Comparison of ENCODE assay signal across 31 cellular contexts in the genomic region with DNA sequence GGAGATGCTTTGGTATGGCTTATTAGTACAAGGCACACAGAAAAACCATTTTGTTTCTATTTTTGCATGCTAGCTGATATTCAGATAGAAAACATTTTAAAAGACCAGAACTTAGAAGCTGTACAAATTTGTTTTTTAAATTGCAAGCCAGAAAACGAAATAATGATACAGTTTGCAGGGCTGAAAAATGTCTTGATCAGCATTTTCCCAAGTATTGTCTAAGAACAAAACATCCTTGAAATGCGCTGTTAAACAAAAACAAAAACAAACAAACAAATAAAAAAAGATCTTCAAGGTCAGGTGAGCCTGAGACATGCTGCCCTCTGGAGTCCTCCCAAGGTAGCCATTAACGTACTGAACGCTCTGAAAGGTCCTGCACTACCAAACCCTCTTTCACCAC.
"Had no signal": no experiment of that assay in that cellular context is flagged by ENCODE, and none has a peak within 500 bp of the region (broad histone marks: within the 10 kb centered on the region; RNA-seq: fewer than 3 reads in every experiment).

No MANE protein-coding gene starts in this region.

- H3K36me3 Mint-ChIP-seq: activated naive CD8-positive, alpha-beta T cell had no signal

- H3K27me3 Mint-ChIP-seq: activated CD4-positive, alpha-beta T cell treated with anti-CD3 and anti-CD28 coated beads for 36 hours; activated CD8-positive, alpha-beta T cell treated with anti-CD3 and anti-CD28 coated beads for 36 hours; activated naive CD8-positive, alpha-beta T cell; activated T-helper 17 cell treated with anti-CD3 and anti-CD28 coated beads, Interleukin-2, amount 50 U/mL, for 72 hours; central memory CD8-positive, alpha-beta T cell; dendritic cell treated with granulocyte-macrophage colony-stimulating factor and Interleukin-4, amounts not matched to agents 40 ng/mL and 50 ng/mL, for 4 days had no signal

- H3K27me3 ChIP-seq: brain microvascular endothelial cell, dorsolateral prefrontal cortex, esophagus muscularis mucosa, foreskin keratinocyte, gastrocnemius medialis, heart left ventricle had no signal

- DNase-seq: activated CD4-positive, alpha-beta T cell treated with anti-CD3 and anti-CD28 coated beads for 36 hours; activated CD4-positive, alpha-beta T cell treated with anti-CD3 and anti-CD28 coated beads, Interleukin-2, amount 50 U/mL, for 1 hour; activated CD4-positive, alpha-beta T cell treated with anti-CD3 and anti-CD28 coated beads, Interleukin-2, amount 50 U/mL, for 48 hours; activated CD4-positive, CD25-positive, alpha-beta regulatory T cell; activated CD4-positive, CD25-positive, alpha-beta regulatory T cell treated with anti-CD3 and anti-CD28 coated beads, Interleukin-2, amount 50 U/mL, for 72 hours; activated CD8-positive, alpha-beta memory T cell treated with anti-CD3 and anti-CD28 coated beads for 24 hours; activated CD8-positive, alpha-beta T cell treated with anti-CD3 and anti-CD28 coated beads for 36 hours; activated effector memory CD4-positive, alpha-beta T cell treated with Interleukin-2 at 50 U/mL for 16 hours; activated gamma-delta T cell treated with Interleukin-2 at 50 U/mL for 16 hours; activated naive CD4-positive, alpha-beta T cell treated with anti-CD3 and anti-CD28 coated beads, Interleukin-2, amount 50 U/mL, for 16 hours; activated naive CD4-positive, alpha-beta T cell treated with Interleukin-2 at 50 U/mL for 16 hours; activated T-cell treated with anti-CD3 and anti-CD28 coated beads, Interleukin-2, amount 50 U/mL, for 4 hours; amniotic stem cell; anterior cingulate cortex; brain microvascular endothelial cell; dorsolateral prefrontal cortex; effector memory CD4-positive, alpha-beta T cell; erythroblast; foreskin keratinocyte; gastrocnemius medialis; glutamatergic neuron; heart left ventricle; T-helper 2 cell had no signal

- H3K4me3 ChIP-seq: coronary artery, dorsolateral prefrontal cortex, esophagus muscularis mucosa, gastrocnemius medialis, heart left ventricle had no signal

- H3K4me1 ChIP-seq: esophagus muscularis mucosa, foreskin keratinocyte, gastrocnemius medialis, heart left ventricle had no signal

- H3K9me3 ChIP-seq: esophagus muscularis mucosa, gastrocnemius medialis, heart left ventricle had no signal

- H3K4me1 Mint-ChIP-seq: activated CD4-positive, alpha-beta T cell treated with anti-CD3 and anti-CD28 coated beads for 36 hours; activated T-helper 17 cell treated with anti-CD3 and anti-CD28 coated beads, Interleukin-2, amount 50 U/mL, for 72 hours; central memory CD8-positive, alpha-beta T cell had no signal

- ATAC-seq: activated CD4-positive, alpha-beta T cell treated with anti-CD3 and anti-CD28 coated beads for 36 hours; activated CD8-positive, alpha-beta T cell treated with anti-CD3 and anti-CD28 coated beads for 36 hours; activated T-cell treated with anti-CD3 and anti-CD28 coated beads, Interleukin-2, amount 50 U/mL, for 4 hours; activated T-helper 17 cell treated with anti-CD3 and anti-CD28 coated beads, Interleukin-2, amount 50 U/mL, for 72 hours; foreskin keratinocyte; gastrocnemius medialis; heart left ventricle had no signal

- H3K4me3 Mint-ChIP-seq: activated CD4-positive, alpha-beta T cell treated with anti-CD3 and anti-CD28 coated beads for 36 hours; activated CD8-positive, alpha-beta T cell treated with anti-CD3 and anti-CD28 coated beads for 36 hours; activated naive CD8-positive, alpha-beta T cell; activated T-cell treated with anti-CD3 and anti-CD28 coated beads, Interleukin-2, amount 50 U/mL, for 4 hours; activated T-helper 17 cell treated with anti-CD3 and anti-CD28 coated beads, Interleukin-2, amount 50 U/mL, for 72 hours; central memory CD8-positive, alpha-beta T cell; dendritic cell treated with granulocyte-macrophage colony-stimulating factor and Interleukin-4, amounts not matched to agents 40 ng/mL and 50 ng/mL, for 4 days had no signal

- H3K27ac ChIP-seq: brain microvascular endothelial cell, coronary artery, dorsolateral prefrontal cortex, esophagus muscularis mucosa, foreskin keratinocyte, gastrocnemius medialis, heart left ventricle had no signal

- H3K27ac Mint-ChIP-seq: activated CD4-positive, alpha-beta T cell treated with anti-CD3 and anti-CD28 coated beads for 36 hours; activated CD8-positive, alpha-beta T cell treated with anti-CD3 and anti-CD28 coated beads for 36 hours; activated naive CD8-positive, alpha-beta T cell; activated T-helper 17 cell treated with anti-CD3 and anti-CD28 coated beads, Interleukin-2, amount 50 U/mL, for 72 hours; dendritic cell treated with granulocyte-macrophage colony-stimulating factor and Interleukin-4, amounts not matched to agents 40 ng/mL and 50 ng/mL, for 4 days had no signal

- H3K9me3 Mint-ChIP-seq: activated CD8-positive, alpha-beta T cell treated with anti-CD3 and anti-CD28 coated beads for 36 hours; activated T-cell treated with anti-CD3 and anti-CD28 coated beads, Interleukin-2, amount 50 U/mL, for 4 hours; activated T-helper 17 cell treated with anti-CD3 and anti-CD28 coated beads, Interleukin-2, amount 50 U/mL, for 72 hours; central memory CD8-positive, alpha-beta T cell; dendritic cell treated with granulocyte-macrophage colony-stimulating factor and Interleukin-4, amounts not matched to agents 40 ng/mL and 50 ng/mL, for 4 days had no signal

- H3K36me3 ChIP-seq: brain microvascular endothelial cell, esophagus muscularis mucosa, gastrocnemius medialis, heart left ventricle had no signal

- FAIRE-seq: astrocyte, bronchial epithelial cell had no signal
